8 cellular contexts compared by ENCODE assay signal in the genomic region with DNA sequence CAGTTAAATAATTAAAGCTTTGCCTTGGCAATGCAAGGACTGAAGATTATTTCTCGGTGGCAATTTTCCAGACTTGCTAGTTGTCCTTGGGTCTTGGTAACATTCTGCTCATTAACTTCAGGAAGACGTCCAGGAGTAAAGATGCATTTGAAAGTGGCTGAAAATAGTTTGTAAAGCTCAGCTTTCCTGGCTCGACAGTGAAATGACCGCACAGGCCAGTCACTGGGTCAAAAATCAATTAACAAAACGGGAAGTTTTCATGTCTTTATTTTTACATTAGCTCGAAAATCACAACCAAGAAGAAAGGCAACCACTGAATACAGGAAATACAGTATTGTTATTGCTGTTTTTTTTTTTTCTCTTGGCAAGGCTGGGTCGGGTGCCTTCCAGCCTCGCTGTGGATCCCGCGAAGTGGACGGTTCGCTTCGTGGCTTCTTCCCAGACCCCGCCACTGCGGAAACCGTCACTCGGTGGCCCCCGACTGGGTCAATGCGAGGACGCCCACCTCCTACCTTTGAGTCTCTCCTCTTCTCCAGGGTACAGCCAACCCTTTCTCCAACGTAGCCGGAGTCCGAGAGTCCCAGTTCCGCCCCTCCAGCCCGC. TPM values are rescaled to one million over a fixed set of nuclear protein-coding genes. Genes with fewer than 3 reads are reported as not detected.
DNase-seq lines count a peak whose midpoint lies in the region; ATAC-seq, FAIRE-seq and TF ChIP-seq lines count a peak whose summit lies in the region.

No MANE protein-coding gene starts in this region.

- H4K20me1 ChIP-seq in astrocyte (ENCODE audit: insufficient read depth, low read length) (peaks cover 10% of the 10 kb centered on the region), smooth muscle cell (ENCODE audit: low read depth) (peaks cover under 1% of the 10 kb centered on the region)

- peak overlapping the region; percentile 50 for H3K4me3 Mint-ChIP-seq in activated T-cell treated with anti-CD3 and anti-CD28 coated beads, Interleukin-2, amount 50 U/mL, for 4 hours
- H3K4me3 Mint-ChIP-seq in astrocyte (ENCODE audit: unreplicated experiment), result peak overlapping the region; percentile 85

- no peak for ATAC-seq in activated T-cell treated with anti-CD3 and anti-CD28 coated beads, Interleukin-2, amount 50 U/mL, for 4 hours

- H3K27me3 Mint-ChIP-seq in activated T-cell treated with anti-CD3 and anti-CD28 coated beads, Interleukin-2, amount 50 U/mL, for 4 hours (ENCODE audit: low read depth), result peaks cover 39% of the 10 kb centered on the region
- no peaks in the 10 kb centered on the region for H3K27me3 Mint-ChIP-seq in astrocyte (ENCODE audit: low read depth, unreplicated experiment)

- H3K36me3 Mint-ChIP-seq in activated T-cell treated with anti-CD3 and anti-CD28 coated beads, Interleukin-2, amount 50 U/mL, for 4 hours (ENCODE audit: insufficient read depth), result peaks cover 2% of the 10 kb centered on the region
- no peaks in the 10 kb centered on the region for H3K36me3 Mint-ChIP-seq in astrocyte (ENCODE audit: low read depth, unreplicated experiment)

- H3K27ac ChIP-seq in astrocyte (ENCODE audit: low read depth, low read length), result peak overlapping the region; percentile 61
- peak overlapping the region; percentile 37 for H3K27ac ChIP-seq in smooth muscle cell (ENCODE audit: low read depth)

- peaks cover 18% of the 10 kb centered on the region for H3K4me1 Mint-ChIP-seq in activated T-cell treated with anti-CD3 and anti-CD28 coated beads, Interleukin-2, amount 50 U/mL, for 4 hours (ENCODE audit: low read depth)
- peaks cover 12% of the 10 kb centered on the region for H3K4me1 Mint-ChIP-seq in astrocyte (ENCODE audit: low read depth, unreplicated experiment)

- H3K36me3 ChIP-seq in astrocyte (ENCODE audit: insufficient read depth, low read length) (no peaks in the 10 kb centered on the region), smooth muscle cell (ENCODE audit: low read depth) (no peaks in the 10 kb centered on the region)

- H3F3A ChIP-seq in smooth muscle cell (ENCODE audit: low read depth), result peaks cover 8% of the 10 kb centered on the region

- H3K4me2 ChIP-seq in astrocyte (ENCODE audit: low read length) (peak overlapping the region; percentile 87), smooth muscle cell (peak overlapping the region; percentile 91)

- TF ChIP-seq CTCF in astrocyte (IDR thresholded peaks at IDR 0.05; ENCODE audit: insufficient read depth, low read depth, low read length), result no peak
- TF ChIP-seq CTCF in smooth muscle cell (IDR thresholded peaks at IDR 0.05; ENCODE audit: borderline replicate concordance, insufficient read depth, poor library complexity, severe bottlenecking), result no peak

- FAIRE-seq in astrocyte (lab: Jason Lieb, UNC) (no peak), GM19239 (lab: Jason Lieb, UNC) (no peak)

- no peaks in the 10 kb centered on the region for H3K27me3 ChIP-seq in astrocyte (ENCODE audit: insufficient read depth, low read length)
- H3K27me3 ChIP-seq in smooth muscle cell (ENCODE audit: low read depth), result no peaks in the 10 kb centered on the region

- 7% methylated on average over 25 of the region's 25 CpGs for WGBS in smooth muscle cell (ENCODE audit: low lambda C conversion rate)

- H2AFZ ChIP-seq in astrocyte (ENCODE audit: low read depth, low read length) (peak overlapping the region; percentile 78), smooth muscle cell (ENCODE audit: low read depth) (peak overlapping the region; percentile 100)

- peaks cover 25% of the 10 kb centered on the region for H3K79me2 ChIP-seq in astrocyte (ENCODE audit: insufficient read depth, low read length)
- peaks cover 28% of the 10 kb centered on the region for H3K79me2 ChIP-seq in smooth muscle cell (ENCODE audit: low read depth)

- H3K4me3 ChIP-seq in astrocyte (ENCODE audit: insufficient read depth, low read depth, low read length) (peak overlapping the region; percentile 75), smooth muscle cell (peak overlapping the region; percentile 91)

- H3K9me3 ChIP-seq in astrocyte (ENCODE audit: insufficient read depth, low read depth, low read length) (no peaks in the 10 kb centered on the region), smooth muscle cell (replicated peaks; ENCODE audit: low read depth) (no peaks in the 10 kb centered on the region)

- H3K9ac ChIP-seq in astrocyte (ENCODE audit: low read length) (peak overlapping the region; percentile 88), smooth muscle cell (ENCODE audit: low read depth) (peak overlapping the region; percentile 59)

- H3K4me1 ChIP-seq in astrocyte (ENCODE audit: insufficient read depth, low read length) (peaks cover 3% of the 10 kb centered on the region), smooth muscle cell (ENCODE audit: low read depth) (peaks cover 14% of the 10 kb centered on the region)

- peak overlapping the region; percentile 49 for H3K27ac Mint-ChIP-seq in astrocyte (ENCODE audit: unreplicated experiment)

- no peak for DNase-seq in activated T-cell treated with anti-CD3 and anti-CD28 coated beads, Interleukin-2, amount 50 U/mL, for 4 hours
- DNase-seq in activated T-cell treated with anti-CD3 and anti-CD28 coated beads for 4 hours, result no peak
- peak; percentile 13 for DNase-seq in astrocyte (ENCODE audit: low read depth)
- DNase-seq in inferior parietal cortex (ENCODE audit: extremely low spot score), result peak; percentile 47
- DNase-seq in smooth muscle cell (lab: John Stamatoyannopoulos, UW; ENCODE audit: unreplicated experiment), result no peak
- DNase-seq in DMS79 treated with DMSO at 0.1 percent for 48 hours (lab: John Stamatoyannopoulos, UW), result no peak
- no peak for DNase-seq in hippocampal formation (lab: John Stamatoyannopoulos, UW)
- DNase-seq in GM19239 (ENCODE audit: insufficient read length, low spot score), result no peak

- no peaks in the 10 kb centered on the region for H3K9me3 Mint-ChIP-seq in activated T-cell treated with anti-CD3 and anti-CD28 coated beads, Interleukin-2, amount 50 U/mL, for 4 hours
- peaks cover 3% of the 10 kb centered on the region for H3K9me3 Mint-ChIP-seq in astrocyte (ENCODE audit: unreplicated experiment)

RNA-seq across cellular contexts. Expression of gene SNX7, which starts 0.5 kb away (rescaled TPM):
- total RNA-seq in activated T-cell treated with anti-CD3 and anti-CD28 coated beads, Interleukin-2, amount 50 U/mL, for 4 hours, result under 1 TPM in 2 of 3 donors, not detected in 1; 0.11 to 0.15 TPM
- total RNA-seq in astrocyte (38.9 and 39.9 TPM in 2 replicates), smooth muscle cell (37.0 and 46.0 TPM in 2 replicates)
- polyA plus RNA-seq in smooth muscle cell, result 34.0 and 40.0 TPM in 2 replicates

Comparison
In these comparisons a context has a peak if more than half of its experiments do, and no peak if none do; other contexts are left out.
1. DNase-seq: peak in astrocyte (single experiment) and inferior parietal cortex (single experiment); none in activated T-cell treated with anti-CD3 and anti-CD28 coated beads, Interleukin-2, amount 50 U/mL, for 4 hours (single experiment), activated T-cell treated with anti-CD3 and anti-CD28 coated beads for 4 hours (single experiment), smooth muscle cell (single experiment), DMS79 treated with DMSO at 0.1 percent for 48 hours (single experiment), hippocampal formation (0 of 2) and GM19239 (single experiment).
2. RNA of gene SNX7, which starts 0.5 kb away (total RNA-seq): 37.0 to 46.0 TPM in smooth muscle cell and 38.9 to 39.9 TPM in astrocyte; 0.11 to 0.15 TPM in activated T-cell treated with anti-CD3 and anti-CD28 coated beads, Interleukin-2, amount 50 U/mL, for 4 hours; every median in the first group is over 10 times any median in the second.